Comparison of ENCODE assay signal across 13 cellular contexts in genomic region chr22:23207786-23208325, GRCh38. TPM values are rescaled to one million over a fixed set of nuclear protein-coding genes. Genes with fewer than 3 reads are reported as not detected.
A peak's percentile ranks its signal among the peaks of the same experiment; 100 is the strongest.
DNase-seq lines count a peak whose midpoint lies in the region; ATAC-seq and TF ChIP-seq lines count a peak whose summit lies in the region.
"Had no signal": no experiment of that assay in that cellular context is flagged by ENCODE, and none has a peak within 500 bp of the region (broad histone marks: within the 10 kb centered on the region; RNA-seq: fewer than 3 reads in every experiment).

No MANE protein-coding gene starts in this region.

- CTCF ChIA-PET in CD4-positive, alpha-beta memory T cell (lab: Charles Lee; ENCODE audit: partially characterized antibody): interaction anchor here (1.2 kb wide), 1 partner anchor 9 kb away, joined by 3 read pairs; no protein-coding TSS in a partner anchor

- H3K4me3 ChIP-seq in CD4-positive, alpha-beta memory T cell (ENCODE audit: low read length in 2 of 2): no peak overlapping the region
- H3K4me3 ChIP-seq in OCI-LY1 (ENCODE audit: low read depth, low read length, poor library complexity, severe bottlenecking) (no peak overlapping the region), gastroesophageal sphincter (no peak overlapping the region)
- H3K4me3 ChIP-seq: left lung, pancreas, SJSA1 had no signal

- no peak overlapping the region for H2AFZ ChIP-seq in OCI-LY1 (ENCODE audit: low read length)

- H3K36me3 ChIP-seq in CD4-positive, alpha-beta memory T cell (ENCODE audit: insufficient read depth, low read length): peaks cover 6% of the 10 kb centered on the region
- H3K36me3 ChIP-seq in OCI-LY1 (ENCODE audit: insufficient read depth, low read length): peaks cover 45% of the 10 kb centered on the region; the same call in 1 of the 2 replicates
- H3K36me3 ChIP-seq in gastroesophageal sphincter: peaks cover 0 to 9% of the 10 kb centered on the region in 2 donors
- H3K36me3 ChIP-seq: pancreas had no signal

- H3K27me3 ChIP-seq in CD4-positive, alpha-beta memory T cell (ENCODE audit: insufficient read depth, low read length): no peaks in the 10 kb centered on the region
- H3K27me3 ChIP-seq in OCI-LY1 (ENCODE audit: insufficient read depth, low read length) (no peaks in the 10 kb centered on the region), gastroesophageal sphincter (no peaks in the 10 kb centered on the region)
- H3K27me3 ChIP-seq: left lung, pancreas, SJSA1 had no signal

- H3K27ac Mint-ChIP-seq in CD4-positive, alpha-beta memory T cell: peak overlapping the region in 4 of 7 donors; percentile 22 to 77 (median 57)

- TF ChIP-seq POLR2A in gastroesophageal sphincter (IDR thresholded peaks at IDR 0.05): no peak

- peaks cover 12% of the 10 kb centered on the region; the same call in 1 of the 2 replicates for H3F3A ChIP-seq in OCI-LY1 (ENCODE audit: insufficient read depth, low read length)

- H3K9me3 ChIP-seq in CD4-positive, alpha-beta memory T cell (ENCODE audit: control insufficient read depth in 1 of 2, low read length in 2 of 2): no peaks in the 10 kb centered on the region
- H3K9me3 ChIP-seq in OCI-LY1 (ENCODE audit: low read length) (no peaks in the 10 kb centered on the region), gastroesophageal sphincter (no peaks in the 10 kb centered on the region)
- H3K9me3 ChIP-seq: left lung, pancreas, SJSA1 had no signal

- H3K4me2 ChIP-seq in OCI-LY1 (ENCODE audit: low read length): peak overlapping the region; percentile 48; the same call in 1 of the 2 replicates

- H3K9ac ChIP-seq in OCI-LY1 (ENCODE audit: low read length): peak overlapping the region; percentile 40; the same call in 1 of the 2 replicates

- peaks cover 50% of the 10 kb centered on the region for H3K79me2 ChIP-seq in OCI-LY1 (ENCODE audit: insufficient read depth, low read length)

- no peaks in the 10 kb centered on the region for H3K9me2 ChIP-seq in OCI-LY1 (ENCODE audit: low read depth, low read length)

- H3K36me3 Mint-ChIP-seq in CD4-positive, alpha-beta memory T cell: peaks cover 9 to 26% of the 10 kb centered on the region in 2 donors

- H4K20me1 ChIP-seq in OCI-LY1 (ENCODE audit: insufficient read depth, low read length): no peaks in the 10 kb centered on the region

- no peak for ATAC-seq in GM21367 (IDR thresholded peaks at IDR 0.05; ENCODE audit: unreplicated experiment)
- no peak for ATAC-seq in gastroesophageal sphincter
- ATAC-seq in GM21515 (IDR thresholded peaks at IDR 0.05; ENCODE audit: unreplicated experiment): no peak
- ATAC-seq: left lung had no signal

- no peak for TF ChIP-seq CTCF in OCI-LY1 (IDR thresholded peaks at IDR 0.05; ENCODE audit: low read length)
- TF ChIP-seq CTCF in gastroesophageal sphincter (IDR thresholded peaks at IDR 0.05): no peak

- H3K4me1 Mint-ChIP-seq in CD4-positive, alpha-beta memory T cell: peaks cover 24 to 49% (median 32%) of the 10 kb centered on the region in 4 donors

- no peak overlapping the region for H3K27ac ChIP-seq in CD4-positive, alpha-beta memory T cell (ENCODE audit: low read depth, low read length)
- H3K27ac ChIP-seq in OCI-LY1 (ENCODE audit: low read depth, low read length, poor library complexity, severe bottlenecking) (peak overlapping the region; percentile 98), gastroesophageal sphincter (no peak overlapping the region)
- H3K27ac ChIP-seq: left lung, pancreas, SJSA1 had no signal

- peaks cover 0 to 2% (median 0%) of the 10 kb centered on the region in 8 donors for H3K9me3 Mint-ChIP-seq in CD4-positive, alpha-beta memory T cell

- POLR2A ChIA-PET in CD4-positive, alpha-beta memory T cell (lab: Charles Lee; ENCODE audit: partially characterized antibody): interaction anchor here (1.5 kb wide), 1 partner anchor 18 kb away, joined by 6 read pairs; no protein-coding TSS in a partner anchor

- no peak for DNase-seq in CD4-positive, alpha-beta memory T cell
- DNase-seq in NCI-H1092 treated with DMSO at 0.1 percent for 48 hours (lab: John Stamatoyannopoulos, UW): peak; percentile 84
- peak; percentile 47 for DNase-seq in left kidney (ENCODE audit: low read depth, low spot score)
- DNase-seq in GM03348 (ENCODE audit: low spot score): no peak
- DNase-seq: H7, left lung, NCI-H2227 treated with DMSO at 0.1 percent for 48 hours, pancreas had no signal

- peaks cover 11% of the 10 kb centered on the region for H3K4me1 ChIP-seq in CD4-positive, alpha-beta memory T cell (ENCODE audit: insufficient read depth, low read length)
- H3K4me1 ChIP-seq in OCI-LY1 (ENCODE audit: insufficient read depth, low read length, severe bottlenecking) (peaks cover 91% of the 10 kb centered on the region), gastroesophageal sphincter (peaks cover 3 to 58% (median 22%) of the 10 kb centered on the region in 3 donors)
- H3K4me1 ChIP-seq: SJSA1 had no signal

- intact Hi-C loops in CD4-positive, alpha-beta memory T cell (cut with micrococcal nuclease): no loop called here

- 100% methylated on average over 2 of the region's 11 CpGs; no CpG with 5 or more reads in 1 of the 2 donors for WGBS in gastroesophageal sphincter (ENCODE audit: low coverage in 1 of 2), 2 donors

- H3K4me3 Mint-ChIP-seq in CD4-positive, alpha-beta memory T cell: no peak overlapping the region

- H3K27me3 Mint-ChIP-seq in CD4-positive, alpha-beta memory T cell: no peaks in the 10 kb centered on the region

- TF ChIP-seq EP300 in gastroesophageal sphincter (IDR thresholded peaks at IDR 0.05): no peak

RNA-seq across cellular contexts. Expression of gene BCR, which starts 27.5 kb away (rescaled TPM):
- 10 to 100 TPM; 75.3 to 75.6 TPM for total RNA-seq in CD4-positive, alpha-beta memory T cell
- 10 to 100 TPM in 1 of 2 donors, 1 to 10 TPM in 1; 3.3 to 27.0 TPM for polyA plus RNA-seq in CD4-positive, alpha-beta memory T cell
- total RNA-seq in gastroesophageal sphincter: 10 to 100 TPM; 39.2 to 81.1 (median 46.2) TPM

Comparison
In these comparisons a context has a peak if more than half of its experiments do, and no peak if none do; other contexts are left out.
1. DNase-seq: peak in NCI-H1092 treated with DMSO at 0.1 percent for 48 hours (single experiment) and left kidney (single experiment); none in CD4-positive, alpha-beta memory T cell (0 of 5) and GM03348 (single experiment).